Comparison of ENCODE assay signal across 1 cellular context in the genomic region with DNA sequence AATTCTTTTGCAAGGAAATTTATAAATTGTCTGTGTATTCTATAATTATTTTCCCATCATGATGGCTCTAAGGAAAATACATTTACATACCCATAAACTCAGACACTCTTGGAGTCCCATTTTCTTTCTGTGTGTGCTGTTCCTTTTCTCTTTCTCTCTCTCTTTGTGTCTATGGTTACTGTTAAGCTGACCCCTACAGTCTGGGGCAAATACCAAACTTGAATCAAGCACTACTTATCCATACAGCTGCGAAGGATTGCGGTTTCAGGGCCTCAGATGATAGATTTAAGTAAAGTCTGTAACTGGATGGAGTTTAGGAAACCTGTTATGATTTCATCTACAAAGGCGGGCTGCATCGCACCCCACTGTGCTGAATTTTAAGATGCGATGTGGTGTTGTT.
TF ChIP-seq lines count a peak whose summit lies in the region.

No MANE protein-coding gene starts in this region.

TF ChIP-seq in liver, 16 proteins besides CTCF, POLR2A, EP300 and RAD21 (continued from another document):
- TF ChIP-seq, protein P1, sequence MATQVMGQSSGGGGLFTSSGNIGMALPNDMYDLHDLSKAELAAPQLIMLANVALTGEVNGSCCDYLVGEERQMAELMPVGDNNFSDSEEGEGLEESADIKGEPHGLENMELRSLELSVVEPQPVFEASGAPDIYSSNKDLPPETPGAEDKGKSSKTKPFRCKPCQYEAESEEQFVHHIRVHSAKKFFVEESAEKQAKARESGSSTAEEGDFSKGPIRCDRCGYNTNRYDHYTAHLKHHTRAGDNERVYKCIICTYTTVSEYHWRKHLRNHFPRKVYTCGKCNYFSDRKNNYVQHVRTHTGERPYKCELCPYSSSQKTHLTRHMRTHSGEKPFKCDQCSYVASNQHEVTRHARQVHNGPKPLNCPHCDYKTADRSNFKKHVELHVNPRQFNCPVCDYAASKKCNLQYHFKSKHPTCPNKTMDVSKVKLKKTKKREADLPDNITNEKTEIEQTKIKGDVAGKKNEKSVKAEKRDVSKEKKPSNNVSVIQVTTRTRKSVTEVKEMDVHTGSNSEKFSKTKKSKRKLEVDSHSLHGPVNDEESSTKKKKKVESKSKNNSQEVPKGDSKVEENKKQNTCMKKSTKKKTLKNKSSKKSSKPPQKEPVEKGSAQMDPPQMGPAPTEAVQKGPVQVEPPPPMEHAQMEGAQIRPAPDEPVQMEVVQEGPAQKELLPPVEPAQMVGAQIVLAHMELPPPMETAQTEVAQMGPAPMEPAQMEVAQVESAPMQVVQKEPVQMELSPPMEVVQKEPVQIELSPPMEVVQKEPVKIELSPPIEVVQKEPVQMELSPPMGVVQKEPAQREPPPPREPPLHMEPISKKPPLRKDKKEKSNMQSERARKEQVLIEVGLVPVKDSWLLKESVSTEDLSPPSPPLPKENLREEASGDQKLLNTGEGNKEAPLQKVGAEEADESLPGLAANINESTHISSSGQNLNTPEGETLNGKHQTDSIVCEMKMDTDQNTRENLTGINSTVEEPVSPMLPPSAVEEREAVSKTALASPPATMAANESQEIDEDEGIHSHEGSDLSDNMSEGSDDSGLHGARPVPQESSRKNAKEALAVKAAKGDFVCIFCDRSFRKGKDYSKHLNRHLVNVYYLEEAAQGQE (IDR thresholded peaks at IDR 0.05) = no peak
- TF ChIP-seq, protein P2, sequence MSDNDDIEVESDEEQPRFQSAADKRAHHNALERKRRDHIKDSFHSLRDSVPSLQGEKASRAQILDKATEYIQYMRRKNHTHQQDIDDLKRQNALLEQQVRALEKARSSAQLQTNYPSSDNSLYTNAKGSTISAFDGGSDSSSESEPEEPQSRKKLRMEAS (IDR thresholded peaks at IDR 0.05) = no peak
- TF ChIP-seq EGR1 (IDR thresholded peaks at IDR 0.05; ENCODE audit: low read depth in 2 of 2) (no peak), HNF4A (conservative IDR thresholded peaks at IDR 0.05) (no peak), FOXA1 (IDR thresholded peaks at IDR 0.05) (no peak), YY1 (IDR thresholded peaks at IDR 0.05) (no peak), HNF4G (IDR thresholded peaks at IDR 0.05) (no peak), NR2F2 (IDR thresholded peaks at IDR 0.05) (no peak)
- TF ChIP-seq, protein P3, sequence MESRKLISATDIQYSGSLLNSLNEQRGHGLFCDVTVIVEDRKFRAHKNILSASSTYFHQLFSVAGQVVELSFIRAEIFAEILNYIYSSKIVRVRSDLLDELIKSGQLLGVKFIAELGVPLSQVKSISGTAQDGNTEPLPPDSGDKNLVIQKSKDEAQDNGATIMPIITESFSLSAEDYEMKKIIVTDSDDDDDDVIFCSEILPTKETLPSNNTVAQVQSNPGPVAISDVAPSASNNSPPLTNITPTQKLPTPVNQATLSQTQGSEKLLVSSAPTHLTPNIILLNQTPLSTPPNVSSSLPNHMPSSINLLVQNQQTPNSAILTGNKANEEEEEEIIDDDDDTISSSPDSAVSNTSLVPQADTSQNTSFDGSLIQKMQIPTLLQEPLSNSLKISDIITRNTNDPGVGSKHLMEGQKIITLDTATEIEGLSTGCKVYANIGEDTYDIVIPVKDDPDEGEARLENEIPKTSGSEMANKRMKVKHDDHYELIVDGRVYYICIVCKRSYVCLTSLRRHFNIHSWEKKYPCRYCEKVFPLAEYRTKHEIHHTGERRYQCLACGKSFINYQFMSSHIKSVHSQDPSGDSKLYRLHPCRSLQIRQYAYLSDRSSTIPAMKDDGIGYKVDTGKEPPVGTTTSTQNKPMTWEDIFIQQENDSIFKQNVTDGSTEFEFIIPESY (IDR thresholded peaks at IDR 0.05) = no peak
